8 cellular contexts compared by ENCODE assay signal in the genomic region with DNA sequence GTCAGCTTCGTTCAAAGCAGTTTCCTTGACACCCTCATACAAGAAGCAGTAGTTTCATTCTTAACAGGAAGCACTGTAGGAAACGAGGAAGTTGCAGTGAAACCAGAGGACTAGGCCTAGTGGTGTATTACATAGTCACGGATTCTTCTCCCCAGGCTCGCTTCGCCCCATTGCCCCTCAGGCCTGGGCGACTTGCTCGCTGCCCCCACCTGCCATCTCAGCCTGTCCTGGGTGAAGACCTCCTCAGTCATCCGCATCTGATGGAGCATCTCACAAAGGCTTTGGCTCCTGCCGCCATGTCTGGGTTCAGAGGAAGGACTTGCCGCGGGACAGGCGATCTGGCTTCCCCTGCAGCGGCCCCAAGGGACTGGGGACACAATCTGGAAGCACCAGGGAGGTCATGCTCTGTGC.
DNase-seq lines count a peak whose midpoint lies in the region; ATAC-seq, FAIRE-seq and TF ChIP-seq lines count a peak whose summit lies in the region.

No MANE protein-coding gene starts in this region.

- no peaks in the 10 kb centered on the region for H3K36me3 ChIP-seq in endodermal cell (ENCODE audit: control insufficient read depth, insufficient read depth, low read length)

- H3K9me3 Mint-ChIP-seq in endodermal cell = peaks cover 26% of the 10 kb centered on the region

- H3K36me3 Mint-ChIP-seq in endodermal cell (ENCODE audit: low read depth) = peaks cover 11% of the 10 kb centered on the region

- no peak overlapping the region for H3K27ac ChIP-seq in endodermal cell (ENCODE audit: low read depth, low read length)

- ATAC-seq in GM21381 (IDR thresholded peaks at IDR 0.05; ENCODE audit: unreplicated experiment) = peak; percentile 93
- ATAC-seq in HG03354 (IDR thresholded peaks at IDR 0.05; ENCODE audit: poor library complexity, severe bottlenecking, unreplicated experiment) = peak; percentile 97
- no peak for ATAC-seq in GM19035 (IDR thresholded peaks at IDR 0.05; ENCODE audit: unreplicated experiment)
- no peak for ATAC-seq in HG03045 (IDR thresholded peaks at IDR 0.05; ENCODE audit: unreplicated experiment)

- H3K4me3 Mint-ChIP-seq in endodermal cell = no peak overlapping the region

- TF ChIP-seq CTCF in endodermal cell (conservative IDR thresholded peaks at IDR 0.05) = no peak

- WGBS in endodermal cell (ENCODE audit: insufficient coverage in 1 of 2, insufficient read length in 1 of 2), 2 experiments = 96 to 97% methylated on average over 6 to 13 of the region's 13 CpGs

- H3K27me3 Mint-ChIP-seq in endodermal cell (ENCODE audit: insufficient read depth) = peaks cover 6% of the 10 kb centered on the region

- H3K9ac ChIP-seq in endodermal cell (ENCODE audit: extremely low read depth, low read length, poor library complexity, severe bottlenecking) = no peak overlapping the region

- FAIRE-seq in GM12891 (lab: Jason Lieb, UNC) = peak; percentile 66

- H3K27ac Mint-ChIP-seq in endodermal cell = no peak overlapping the region

- H3K27me3 ChIP-seq in endodermal cell (ENCODE audit: control insufficient read depth, insufficient read depth, low read length, poor library complexity, severe bottlenecking) = no peaks in the 10 kb centered on the region

- DNase-seq in GM12891 (ENCODE audit: insufficient read length, low spot score) (no peak), endodermal cell (peak; percentile 54), hepatic stellate cell (ENCODE audit: low spot score) (no peak), GOT3 (lab: John Stamatoyannopoulos, UW) (no peak)

- H3K4me1 Mint-ChIP-seq in endodermal cell = no peaks in the 10 kb centered on the region

- no peak overlapping the region for H3K4me3 ChIP-seq in endodermal cell (ENCODE audit: low read length)

- no peaks in the 10 kb centered on the region for H3K4me1 ChIP-seq in endodermal cell (ENCODE audit: control insufficient read depth, insufficient read depth, low read length)

- TF ChIP-seq POLR2A in GM12891 (IDR thresholded peaks at IDR 0.05; ENCODE audit: low read depth, low read length) = no peak

- peaks cover 11% of the 10 kb centered on the region for H3K9me3 ChIP-seq in endodermal cell (ENCODE audit: control insufficient read depth, low read length)

TF ChIP-seq in GM12891, 5 proteins besides CTCF, POLR2A, EP300 and RAD21:
- TF ChIP-seq POU2F2 (IDR thresholded peaks at IDR 0.05; ENCODE audit: low read depth, low read length) (no peak), POLR2AphosphoS5 (IDR thresholded peaks at IDR 0.05; ENCODE audit: low read depth, low read length) (no peak), PAX5 (IDR thresholded peaks at IDR 0.05; ENCODE audit: insufficient read depth, low read length, severe bottlenecking) (no peak), SPI1 (IDR thresholded peaks at IDR 0.05; ENCODE audit: low read depth, low read length) (no peak), TAF1 (IDR thresholded peaks at IDR 0.05; ENCODE audit: low read depth, low read length) (no peak)

Comparison
In these comparisons a context has a peak if more than half of its experiments do, and no peak if none do; other contexts are left out.
1. ATAC-seq: peak in GM21381 (single experiment) and HG03354 (single experiment); none in GM19035 (single experiment) and HG03045 (single experiment).